ENCODE assay signal across 33 cellular contexts in the genomic region with DNA sequence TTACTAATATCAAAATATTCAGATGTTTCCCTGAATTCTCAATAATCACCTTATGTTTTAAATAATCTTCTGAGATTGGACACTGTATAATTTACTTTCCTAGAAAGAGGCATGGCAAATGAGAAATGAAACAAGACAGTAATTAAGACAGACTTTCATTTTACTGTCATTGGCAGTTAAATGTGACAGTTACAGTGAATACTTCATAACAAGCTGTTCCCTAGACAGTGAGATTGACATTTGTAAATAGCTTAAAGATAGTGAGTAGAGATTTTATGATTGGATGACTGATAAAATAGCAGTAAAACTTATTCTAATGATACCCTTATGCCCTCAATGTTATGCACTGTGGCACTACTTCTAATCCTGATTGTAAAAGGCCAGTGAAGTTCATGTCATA.
"Had no signal": no experiment of that assay in that cellular context is flagged by ENCODE, and none has a peak within 500 bp of the region (broad histone marks: within the 10 kb centered on the region; RNA-seq: fewer than 3 reads in every experiment).

No MANE protein-coding gene starts in this region.

- DNase-seq: Karpas-422, Kasumi-1, KG1, MG63, MM.1S, MV-4-11, NCI-H1048, NCI-H1092, NCI-H1092 treated with DMSO at 0.1 percent for 48 hours, NCI-H1105, NCI-H1105 treated with DMSO at 0.1 percent for 48 hours, NCI-H1417 treated with DMSO at 0.1 percent for 48 hours, NCI-H1436, NCI-H1436 treated with DMSO at 0.1 percent for 48 hours, NCI-H146, NCI-H1694, NCI-H1694 treated with DMSO at 0.1 percent for 48 hours, NCI-H187, NCI-H187 treated with DMSO at 0.1 percent for 48 hours, NCI-H1930, NCI-H2029, NCI-H2029 treated with DMSO at 0.1 percent for 48 hours, NCI-H2081, NCI-H2081 treated with DMSO at 0.1 percent for 48 hours, NCI-H2107, NCI-H2171, NCI-H2171 treated with DMSO at 0.1 percent for 48 hours, NCI-H2227 treated with DMSO at 0.1 percent for 48 hours, NCI-H226, NCI-H345, NCI-H446, NCI-H446 treated with DMSO at 0.1 percent for 48 hours had no signal

- H3K36me3 ChIP-seq: MG63 had no signal

- H3K9me3 ChIP-seq: MG63 had no signal

- H3K4me3 ChIP-seq: MG63 had no signal

- H3K27ac ChIP-seq: KMS-11 had no signal

- H3K4me2 ChIP-seq: KMS-11 had no signal

- H3K9ac ChIP-seq: KMS-11 had no signal

- H3K27me3 ChIP-seq: MG63 had no signal
